In the genomic region with DNA sequence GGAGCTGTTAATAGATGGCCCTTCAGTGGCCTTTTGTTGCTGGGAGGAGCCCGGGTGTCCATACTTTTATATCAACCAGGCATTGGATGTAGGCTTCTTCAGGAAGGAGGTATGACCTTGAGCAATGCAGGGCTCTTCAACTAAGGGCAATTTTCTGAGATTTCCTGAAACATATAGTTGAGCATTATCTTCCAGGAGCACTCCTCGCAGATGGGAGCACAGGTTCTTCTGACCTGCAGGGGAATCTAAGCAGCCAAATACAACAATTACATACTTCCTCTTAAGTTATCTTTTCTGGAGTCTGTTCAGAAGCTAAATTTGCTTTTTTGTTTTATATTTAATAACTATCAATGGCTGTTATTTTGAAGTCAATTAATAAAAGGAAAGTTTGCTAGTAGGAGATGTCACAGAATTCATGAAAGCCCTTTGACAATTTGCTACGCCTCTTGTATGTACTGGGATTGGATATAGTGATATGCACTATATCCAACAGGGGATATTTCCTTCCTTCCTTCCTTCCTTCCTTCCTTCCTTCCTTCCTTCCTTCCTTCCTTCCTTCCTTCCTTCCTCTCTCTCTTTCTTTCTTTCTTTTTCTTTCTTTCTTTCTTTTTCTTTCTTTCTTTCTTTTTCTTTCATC, we compare ENCODE assay signal across 6 cellular contexts.
"Had no signal": no experiment of that assay in that cellular context is flagged by ENCODE, and none has a peak within 500 bp of the region (broad histone marks: within the 10 kb centered on the region; RNA-seq: fewer than 3 reads in every experiment).

No MANE protein-coding gene starts in this region.

- DNase-seq: IMR-90, KBM-7 had no signal

- ATAC-seq: HepG2, K562 had no signal

- H3K27ac Mint-ChIP-seq: IgD-negative memory B cell had no signal

- H3K27me3 Mint-ChIP-seq: IgD-negative memory B cell had no signal

- H3K4me3 Mint-ChIP-seq: IgD-negative memory B cell had no signal

- H3K4me3 ChIP-seq: K562 had no signal

- H3K27ac ChIP-seq: HL-60 had no signal

- H3K36me3 Mint-ChIP-seq: IgD-negative memory B cell had no signal

- H3K4me1 Mint-ChIP-seq: IgD-negative memory B cell had no signal
